Comparison of ENCODE assay signal across 8 cellular contexts in genomic region chr16:67562526-67562917, GRCh38. TPM values are rescaled to one million over a fixed set of nuclear protein-coding genes. Genes with fewer than 3 reads are reported as not detected.
DNase-seq lines count a peak whose midpoint lies in the region; TF ChIP-seq lines count a peak whose summit lies in the region.

CTCF (plus strand) TSS chr16:67562526; CDS start chr16:67610833, 48,307 bp downstream.

- no peaks in the 10 kb centered on the region for H3K9me3 ChIP-seq in iPS DF 6.9 (ENCODE audit: control insufficient read depth, insufficient read depth, low read length)

- H3K4me3 ChIP-seq in GM12864 (ENCODE audit: low read depth, low read length) = peak within 1 kb of the TSS; percentile 97
- H3K4me3 ChIP-seq in LNCaP clone FGC (ENCODE audit: low read depth, low read length) = peak within 1 kb of the TSS; percentile 70
- H3K4me3 ChIP-seq in iPS DF 6.9 (ENCODE audit: low read length) = peak within 1 kb of the TSS; percentile 90
- H3K4me3 ChIP-seq in skeletal muscle cell (ENCODE audit: low read depth, low read length) = peak within 1 kb of the TSS; percentile 87

- no peaks in the 10 kb centered on the region for H3K36me3 ChIP-seq in iPS DF 6.9 (ENCODE audit: control insufficient read depth, insufficient read depth, low read length)

- no peak within 1 kb of the TSS for H3K27ac ChIP-seq in iPS DF 6.9 (ENCODE audit: low read length)

- TF ChIP-seq CTCF in GM12864 (IDR thresholded peaks at IDR 0.05; ENCODE audit: low read depth, low read length, missing control alignments) (peak; percentile 68), LNCaP clone FGC (IDR thresholded peaks at IDR 0.05; ENCODE audit: control insufficient read depth, extremely low read depth, insufficient read depth) (peak; percentile 65)

- DNase-seq in GM12864 (ENCODE audit: low read depth) = no peak
- DNase-seq in H4 (ENCODE audit: low spot score) = peak; percentile 58
- no peak for DNase-seq in LNCaP clone FGC (ENCODE audit: low read depth)
- peak; percentile 85 for DNase-seq in SW480 (ENCODE audit: low spot score)
- peak; percentile 96 for DNase-seq in astrocyte of the hippocampus (ENCODE audit: low read depth, low spot score)
- no peak for DNase-seq in iPS DF 6.9 (ENCODE audit: low read depth, low spot score)
- DNase-seq in skeletal muscle cell (ENCODE audit: low read depth) = no peak
- DNase-seq in cortex of kidney (lab: John Stamatoyannopoulos, UW) = no peak

- WGBS in iPS DF 6.9 (ENCODE audit: insufficient coverage, insufficient read length) = no CpG with 5 or more reads among the region's 62 CpGs

- no peaks in the 10 kb centered on the region for H3K27me3 ChIP-seq in iPS DF 6.9 (ENCODE audit: control insufficient read depth, insufficient read depth, low read length)

- 0 out of 2 replicates have a peak, but pooled peaks cover 1% of the 10 kb centered on the region for H3K4me1 ChIP-seq in iPS DF 6.9 (ENCODE audit: control insufficient read depth, insufficient read depth, low read length)

RNA-seq across cellular contexts. Expression of gene CTCF, which starts in this region (rescaled TPM):
- 40.9 and 41.3 TPM in 2 replicates for total RNA-seq in H4 (2014; rRNA removed; shearing (Covaris generic))

Comparison
In these comparisons a context has a peak if more than half of its experiments do, and no peak if none do; other contexts are left out.
1. DNase-seq: peak in H4 (single experiment), SW480 (single experiment) and astrocyte of the hippocampus (single experiment); none in GM12864 (single experiment), LNCaP clone FGC (single experiment), iPS DF 6.9 (single experiment), skeletal muscle cell (single experiment) and cortex of kidney (single experiment).
2. Peak in every context shown above with its lines, with median percentiles within 50 percentile points of each other: H3K4me3 ChIP-seq.